In genomic region chr19:40576181-40576584, GRCh38 we compare ENCODE assay signal across 8 cellular contexts. TPM values are rescaled to one million over a fixed set of nuclear protein-coding genes. Genes with fewer than 3 reads are reported as not detected.
DNase-seq lines count a peak whose midpoint lies in the region; ATAC-seq, FAIRE-seq and TF ChIP-seq lines count a peak whose summit lies in the region.

No MANE protein-coding gene starts in this region.

- no peak for TF ChIP-seq RAD21 in A549 (conservative IDR thresholded peaks at IDR 0.05 in 1 of 2, IDR thresholded peaks at IDR 0.05 in 1 of 2)

- H3K36me3 Mint-ChIP-seq in astrocyte (ENCODE audit: low read depth, unreplicated experiment) = peaks cover 8% of the 10 kb centered on the region

- TF ChIP-seq CTCF in A549 (IDR thresholded peaks at IDR 0.05) (no peak), KMS-11 (conservative IDR thresholded peaks at IDR 0.05; ENCODE audit: low read depth, low read length) (no peak), astrocyte (IDR thresholded peaks at IDR 0.05; ENCODE audit: insufficient read depth, low read depth, low read length) (no peak), left lung (IDR thresholded peaks at IDR 0.05) (no peak), upper lobe of left lung (IDR thresholded peaks at IDR 0.05) (no peak)

- intact Hi-C loops in left lung (cut with DNase I) = no loop called here

- peak overlapping the region; percentile 75 for H3K4me2 ChIP-seq in A549
- peak overlapping the region; percentile 91 for H3K4me2 ChIP-seq in KMS-11
- peak overlapping the region; percentile 94 for H3K4me2 ChIP-seq in astrocyte (ENCODE audit: low read length)

- DNase-seq in A549 (ENCODE audit: low read depth in 1 of 2, low spot score in 1 of 2) = no peak
- DNase-seq in astrocyte (ENCODE audit: low read depth) = no peak
- DNase-seq in left lung = no peak
- DNase-seq in upper lobe of left lung = peak in 1 of 2 donors; percentile 86
- DNase-seq in activated gamma-delta T cell treated with Interleukin-2 at 50 U/mL for 16 hours = no peak
- no peak for DNase-seq in occipital lobe (lab: John Stamatoyannopoulos, UW)

- H4K20me1 ChIP-seq in KMS-11 (ENCODE audit: insufficient read depth) (no peaks in the 10 kb centered on the region), astrocyte (ENCODE audit: insufficient read depth, low read length) (no peaks in the 10 kb centered on the region)

- POLR2A ChIA-PET in A549 (lab: Yijun Ruan, JAX) = no interaction called here

- H3K27ac ChIP-seq in A549 (peak overlapping the region; percentile 85 to 91), KMS-11 (no peak overlapping the region), astrocyte (ENCODE audit: low read depth, low read length) (no peak overlapping the region), left lung (peak overlapping the region; percentile 26 to 76), upper lobe of left lung (peak overlapping the region; percentile 83 to 93 (median 87))

- ATAC-seq in A549 (peak; percentile 31 to 41), GM19035 (IDR thresholded peaks at IDR 0.05; ENCODE audit: unreplicated experiment) (peak; percentile 16), left lung (peak; percentile 3), upper lobe of left lung (ENCODE audit: low FRiP score in 2 of 2) (peak; percentile 12 to 15)

- H3K9me3 ChIP-seq in A549 (no peaks in the 10 kb centered on the region), astrocyte (ENCODE audit: insufficient read depth, low read depth, low read length) (no peaks in the 10 kb centered on the region), left lung (no peaks in the 10 kb centered on the region), upper lobe of left lung (no peaks in the 10 kb centered on the region)

- CTCF ChIA-PET in A549 (lab: Yijun Ruan, JAX) = interaction anchor here (1.1 to 58.9 kb wide), 5 partner anchors 18 to 112 kb away, joined by 3 to 2247 read pairs (median 6); partner anchors contain the start of gene LTBP4

- TF ChIP-seq EP300 in A549 (IDR thresholded peaks at IDR 0.05) (no peak), upper lobe of left lung (IDR thresholded peaks at IDR 0.05) (no peak)

- H3K36me3 ChIP-seq in KMS-11 (ENCODE audit: insufficient read depth) (no peaks in the 10 kb centered on the region; the same call in 1 of the 2 replicates), astrocyte (ENCODE audit: insufficient read depth, low read length) (peaks cover 3% of the 10 kb centered on the region), left lung (peaks cover 0 to 22% of the 10 kb centered on the region in 2 donors), upper lobe of left lung (peaks cover 0 to 29% (median 11%) of the 10 kb centered on the region in 4 donors)

- no peaks in the 10 kb centered on the region for H3K79me2 ChIP-seq in KMS-11 (ENCODE audit: insufficient read depth, low read depth)
- peaks cover 8% of the 10 kb centered on the region for H3K79me2 ChIP-seq in astrocyte (ENCODE audit: insufficient read depth, low read length)

- WGBS in A549 (ENCODE audit: missing lambda C conversion rate) = 23% methylated on average over 17 of the region's 19 CpGs
- WGBS in upper lobe of left lung, 2 donors = 4 to 5% methylated on average over 5 to 15 of the region's 19 CpGs

- no peak overlapping the region for H3K27ac Mint-ChIP-seq in astrocyte (ENCODE audit: unreplicated experiment)

- H3K9me3 Mint-ChIP-seq in astrocyte (ENCODE audit: unreplicated experiment) = peaks cover 3% of the 10 kb centered on the region

- H3K4me1 ChIP-seq in A549 (peaks cover 17% of the 10 kb centered on the region), KMS-11 (ENCODE audit: low read depth, poor library complexity, severe bottlenecking) (peaks cover 15% of the 10 kb centered on the region), astrocyte (ENCODE audit: insufficient read depth, low read length) (peaks cover 3% of the 10 kb centered on the region), left lung (peaks cover 0 to 44% of the 10 kb centered on the region in 2 donors), upper lobe of left lung (peaks cover 15 to 24% (median 19%) of the 10 kb centered on the region in 4 donors)

- TF ChIP-seq POLR2A in A549 (IDR thresholded peaks at IDR 0.05; ENCODE audit: low read length) = no peak
- no peak for TF ChIP-seq POLR2A in upper lobe of left lung (IDR thresholded peaks at IDR 0.05)

- FAIRE-seq in A549 (lab: Jason Lieb, UNC) = no peak
- FAIRE-seq in astrocyte (lab: Jason Lieb, UNC) = no peak

- no peaks in the 10 kb centered on the region for H3K27me3 Mint-ChIP-seq in astrocyte (ENCODE audit: low read depth, unreplicated experiment)

- peaks cover 2% of the 10 kb centered on the region for H3K4me1 Mint-ChIP-seq in astrocyte (ENCODE audit: low read depth, unreplicated experiment)

- H3K27me3 ChIP-seq in KMS-11 (ENCODE audit: insufficient read depth, low read depth) (no peaks in the 10 kb centered on the region), astrocyte (ENCODE audit: insufficient read depth, low read length) (no peaks in the 10 kb centered on the region), left lung (no peaks in the 10 kb centered on the region), upper lobe of left lung (no peaks in the 10 kb centered on the region)

- H3K9ac ChIP-seq in KMS-11 = no peak overlapping the region; the same call in 1 of the 2 replicates
- peak overlapping the region; percentile 87 for H3K9ac ChIP-seq in astrocyte (ENCODE audit: low read length)

- peak overlapping the region; percentile 79 for H3K4me3 Mint-ChIP-seq in astrocyte (ENCODE audit: unreplicated experiment)

- peak overlapping the region; percentile 65 for H3K4me3 ChIP-seq in A549
- no peak overlapping the region for H3K4me3 ChIP-seq in KMS-11 (IDR thresholded peaks at IDR 0.05; ENCODE audit: insufficient read depth, low read depth, low read length)
- H3K4me3 ChIP-seq in astrocyte (ENCODE audit: insufficient read depth, low read depth, low read length) = peak overlapping the region; percentile 85
- H3K4me3 ChIP-seq in left lung = peak overlapping the region; percentile 73 to 86
- H3K4me3 ChIP-seq in upper lobe of left lung = peak overlapping the region; percentile 8 to 99 (median 78)

- H2AFZ ChIP-seq in KMS-11 (ENCODE audit: low read depth) (peak overlapping the region; percentile 91; the same call in 1 of the 2 replicates), astrocyte (ENCODE audit: low read depth, low read length) (peak overlapping the region; percentile 80)

TF ChIP-seq in A549, 52 proteins besides CTCF, POLR2A, EP300 and RAD21 (continues in another document):
- TF ChIP-seq FOSL2 (IDR thresholded peaks at IDR 0.05) (no peak), FOSL2 (CRISPR knock-in tag; IDR thresholded peaks at IDR 0.05) (no peak), GATA3 (IDR thresholded peaks at IDR 0.05; ENCODE audit: borderline replicate concordance) (no peak), HEYL (CRISPR knock-in tag; IDR thresholded peaks at IDR 0.05) (no peak), ATOH8 (CRISPR knock-in tag; IDR thresholded peaks at IDR 0.05; ENCODE audit: low read depth) (no peak), RFX5 (IDR thresholded peaks at IDR 0.05) (no peak), BCL3 (IDR thresholded peaks at IDR 0.05) (no peak), JUN (IDR thresholded peaks at IDR 0.05) (no peak), KDM1A (IDR thresholded peaks at IDR 0.05; ENCODE audit: low read depth) (no peak), KDM5A (IDR thresholded peaks at IDR 0.05) (no peak), NFE2L2 (conservative IDR thresholded peaks at IDR 0.05; ENCODE audit: low read length) (no peak), CBX2 (IDR thresholded peaks at IDR 0.05; ENCODE audit: borderline replicate concordance, low read depth) (no peak), ZC3H11A (IDR thresholded peaks at IDR 0.05) (no peak), CHD2 (IDR thresholded peaks at IDR 0.05; ENCODE audit: low read length, partially characterized antibody) (no peak), HES2 (IDR thresholded peaks at IDR 0.05) (no peak), POLR2AphosphoS2 (conservative IDR thresholded peaks at IDR 0.05; ENCODE audit: low read length) (no peak)

RNA-seq across cellular contexts. Expression of gene SHKBP1, which starts 0.5 kb away (rescaled TPM):
- polyA plus RNA-seq in A549 (2011; rRNA removed) = 75.2 and 79.7 TPM in 2 replicates
- 163 and 237 TPM in 2 replicates for polyA plus RNA-seq in A549 (2012; cell fraction: cytosol; rRNA removed)
- 317 and 432 TPM in 2 replicates for polyA plus RNA-seq in A549 (2012; cell fraction: nucleus; rRNA removed)
- polyA plus RNA-seq in A549 (2017; fragmentation: RNase III; extraction: RNeasy Plus Mini Kit Qiagen cat#74134 plus additional on column Dnase treatment) = 94.9 to 128 TPM (median 123 TPM) in 3 replicates
- 133 and 167 TPM in 2 replicates for polyA minus RNA-seq in A549 (2011; rRNA and poly(A)+ RNA removed)
- 56.3 and 60.4 TPM in 2 replicates for total RNA-seq in astrocyte
- total RNA-seq in left lung = 100 to 1,000 TPM in 1 of 2 donors, 10 to 100 TPM in 1; 73.9 to 122 TPM
- 100 to 1,000 TPM in 2 of 6 donors, 10 to 100 TPM in 4; 60.6 to 232 (median 90.2) TPM for total RNA-seq in upper lobe of left lung
- 4.1 TPM for total RNA-seq in occipital lobe

RNA-seq across cellular contexts. Expression of gene LTBP4, which starts 25.0 kb away (rescaled TPM):
- polyA plus RNA-seq in A549 (2011; rRNA removed) (23.1 and 32.0 TPM in 2 replicates), A549 (2017; fragmentation: RNase III; extraction: RNeasy Plus Mini Kit Qiagen cat#74134 plus additional on column Dnase treatment) (37.7 to 51.1 TPM (median 43.2 TPM) in 3 replicates)
- 65.2 and 69.3 TPM in 2 replicates for polyA plus RNA-seq in A549 (2012; cell fraction: cytosol; rRNA removed)
- 475 and 611 TPM in 2 replicates for polyA plus RNA-seq in A549 (2012; cell fraction: nucleus; rRNA removed)
- polyA minus RNA-seq in A549 (2011; rRNA and poly(A)+ RNA removed) = 16.3 and 26.9 TPM in 2 replicates
- total RNA-seq in astrocyte (46.9 and 63.5 TPM in 2 replicates), left lung (100 to 1,000 TPM; 151 to 181 TPM), upper lobe of left lung (100 to 1,000 TPM; 125 to 541 (median 401) TPM), occipital lobe (18.9 TPM)

Comparison
In these comparisons a context has a peak if more than half of its experiments do, and no peak if none do; other contexts are left out.
1. H3K27ac ChIP-seq: peak in A549 (2 of 2), left lung (2 of 2) and upper lobe of left lung (4 of 4); none in KMS-11 (single experiment) and astrocyte (single experiment).
2. RNA of gene SHKBP1, which starts 0.5 kb away (total RNA-seq): 73.9 to 122 TPM in left lung, 60.6 to 232 TPM in upper lobe of left lung and 56.3 to 60.4 TPM in astrocyte; 4.1 TPM in occipital lobe (single experiment); every median in the first group is over 10 times any median in the second.
3. Peak in every context shown above with its lines, with median percentiles within 50 percentile points of each other: ATAC-seq and H3K4me2 ChIP-seq.